Comparison of ENCODE assay signal across 10 cellular contexts in genomic region chr2:219274392-219274921, GRCh38. TPM values are rescaled to one million over a fixed set of nuclear protein-coding genes. Genes with fewer than 3 reads are reported as not detected.
DNase-seq lines count a peak whose midpoint lies in the region; ATAC-seq and TF ChIP-seq lines count a peak whose summit lies in the region.
"Had no signal": no experiment of that assay in that cellular context is flagged by ENCODE, and none has a peak within 500 bp of the region (broad histone marks: within the 10 kb centered on the region; RNA-seq: fewer than 3 reads in every experiment).

No MANE protein-coding gene starts in this region.

- in situ Hi-C loops in T47D (cut with HindIII; ENCODE audit: low pct_unique_long_range_greater_than_20kb, low sequenced_read_pairs) = no loop called here

- peaks cover 1% of the 10 kb centered on the region for H3K36me3 Mint-ChIP-seq in stimulated activated effector memory CD8-positive, alpha-beta T cell treated with anti-CD3 and anti-CD28 coated beads, Interleukin-12 subunit alpha, Interleukin-12 subunit beta, amount 100 ng/mL, for 72 hours
- no peaks in the 10 kb centered on the region for H3K36me3 Mint-ChIP-seq in activated CD8-positive, alpha-beta memory T cell treated with anti-CD3 and anti-CD28 coated beads, Interleukin-2, amount 10 ng/mL, durations not matched to agents 7 days and 5 days

- peaks cover 20% of the 10 kb centered on the region for H3K4me1 Mint-ChIP-seq in stimulated activated effector memory CD8-positive, alpha-beta T cell treated with anti-CD3 and anti-CD28 coated beads, Interleukin-12 subunit alpha, Interleukin-12 subunit beta, amount 100 ng/mL, for 72 hours
- H3K4me1 Mint-ChIP-seq in activated CD8-positive, alpha-beta memory T cell treated with anti-CD3 and anti-CD28 coated beads, Interleukin-2, amount 10 ng/mL, durations not matched to agents 7 days and 5 days = peaks cover 20% of the 10 kb centered on the region

- no peak overlapping the region for H3K4me3 Mint-ChIP-seq in stimulated activated effector memory CD8-positive, alpha-beta T cell treated with anti-CD3 and anti-CD28 coated beads, Interleukin-12 subunit alpha, Interleukin-12 subunit beta, amount 100 ng/mL, for 72 hours
- H3K4me3 Mint-ChIP-seq in activated CD8-positive, alpha-beta memory T cell treated with anti-CD3 and anti-CD28 coated beads, Interleukin-2, amount 10 ng/mL, durations not matched to agents 7 days and 5 days = no peak overlapping the region

- DNase-seq in cardiac muscle cell (ENCODE audit: low read depth in 1 of 2, low spot score in 1 of 2) = peak; percentile 64 to 75
- no peak for DNase-seq in cardiac septum (ENCODE audit: low spot score)
- DNase-seq in T47D (ENCODE audit: low read depth in 1 of 2, low spot score in 1 of 2) = peak; percentile 51 to 79
- DNase-seq in kidney tubule cell (ENCODE audit: low spot score) = peak; percentile 98
- peak; percentile 65 to 78 for DNase-seq in aorta
- DNase-seq in stimulated activated effector memory CD8-positive, alpha-beta T cell treated with anti-CD3 and anti-CD28 coated beads, Interleukin-12 subunit alpha, Interleukin-12 subunit beta, amount 100 ng/mL, for 72 hours (ENCODE audit: low spot score in 2 of 2) = no peak
- DNase-seq in activated CD4-positive, alpha-beta T cell treated with anti-CD3 and anti-CD28 coated beads for 4 hours = no peak
- DNase-seq in activated CD8-positive, alpha-beta memory T cell treated with anti-CD3 and anti-CD28 coated beads, Interleukin-2, amount 10 ng/mL, durations not matched to agents 7 days and 5 days = no peak
- DNase-seq: activated CD4-positive, alpha-beta T cell treated with anti-CD3 and anti-CD28 coated beads, Interleukin-2, amount 50 U/mL, for 1 hour; stimulated activated CD4-positive, alpha-beta T cell treated with anti-CD3 and anti-CD28 coated beads, Interleukin-1b, Interleukin-23, amount 100 ng/mL, for 48 hours had no signal

- CTCF ChIA-PET in activated CD8-positive, alpha-beta memory T cell treated with anti-CD3 and anti-CD28 coated beads, Interleukin-2, amount 10 ng/mL, durations not matched to agents 7 days and 5 days (lab: Charles Lee) = interaction anchor here (1.1 to 14.8 kb wide), 4 partner anchors 18 to 155 kb away, joined by 3 to 260 read pairs (median 4); partner anchors contain the start of gene NHEJ1

- H3K36me3 ChIP-seq in cardiac muscle cell (no peaks in the 10 kb centered on the region), aorta (ENCODE audit: control insufficient read depth in 1 of 2, insufficient read depth in 2 of 2, low read length in 1 of 2) (no peaks in the 10 kb centered on the region)

- H3K9me3 Mint-ChIP-seq in stimulated activated effector memory CD8-positive, alpha-beta T cell treated with anti-CD3 and anti-CD28 coated beads, Interleukin-12 subunit alpha, Interleukin-12 subunit beta, amount 100 ng/mL, for 72 hours = no peaks in the 10 kb centered on the region
- H3K9me3 Mint-ChIP-seq in activated CD8-positive, alpha-beta memory T cell treated with anti-CD3 and anti-CD28 coated beads, Interleukin-2, amount 10 ng/mL, durations not matched to agents 7 days and 5 days (ENCODE audit: low read depth) = no peaks in the 10 kb centered on the region

- H3K27me3 ChIP-seq in cardiac muscle cell = peaks cover 7% of the 10 kb centered on the region
- H3K27me3 ChIP-seq in aorta (ENCODE audit: control insufficient read depth in 1 of 2, insufficient read depth in 2 of 2, low read length in 1 of 2) = no peaks in the 10 kb centered on the region

- no peak for ATAC-seq in aorta (ENCODE audit: low FRiP score)
- ATAC-seq in stimulated activated effector memory CD8-positive, alpha-beta T cell treated with anti-CD3 and anti-CD28 coated beads, Interleukin-12 subunit alpha, Interleukin-12 subunit beta, amount 100 ng/mL, for 72 hours = no peak
- no peak for ATAC-seq in activated CD8-positive, alpha-beta memory T cell treated with anti-CD3 and anti-CD28 coated beads, Interleukin-2, amount 10 ng/mL, durations not matched to agents 7 days and 5 days

- H3K27ac ChIP-seq in cardiac muscle cell (peak overlapping the region; percentile 84), aorta (ENCODE audit: low read depth in 1 of 2, low read length in 2 of 2) (peak overlapping the region; percentile 93 to 96)

- H3K9me3 ChIP-seq in cardiac muscle cell (ENCODE audit: low read depth) = no peaks in the 10 kb centered on the region
- H3K9me3 ChIP-seq in aorta (ENCODE audit: control insufficient read depth, low read length) = no peaks in the 10 kb centered on the region

- no peak for TF ChIP-seq CTCF in cardiac muscle cell (IDR thresholded peaks at IDR 0.05; ENCODE audit: low read depth, low read length)

- H3K27ac Mint-ChIP-seq in stimulated activated effector memory CD8-positive, alpha-beta T cell treated with anti-CD3 and anti-CD28 coated beads, Interleukin-12 subunit alpha, Interleukin-12 subunit beta, amount 100 ng/mL, for 72 hours = no peak overlapping the region
- no peak overlapping the region for H3K27ac Mint-ChIP-seq in activated CD8-positive, alpha-beta memory T cell treated with anti-CD3 and anti-CD28 coated beads, Interleukin-2, amount 10 ng/mL, durations not matched to agents 7 days and 5 days

- intact Hi-C loops in cardiac septum (cut with DNase I) = no loop called here
- intact Hi-C loops in aorta (cut with DNase I) = no loop called here

- H3K4me3 ChIP-seq in cardiac muscle cell (no peak overlapping the region), aorta (ENCODE audit: low read length in 2 of 2) (no peak overlapping the region)

- peaks cover 2% of the 10 kb centered on the region for H3K27me3 Mint-ChIP-seq in activated CD8-positive, alpha-beta memory T cell treated with anti-CD3 and anti-CD28 coated beads, Interleukin-2, amount 10 ng/mL, durations not matched to agents 7 days and 5 days

- 1 to 7% methylated on average over 3 of the region's 3 CpGs for WGBS in aorta, 2 donors

- peaks cover 16% of the 10 kb centered on the region for H3K4me1 ChIP-seq in cardiac muscle cell (ENCODE audit: low read depth)
- H3K4me1 ChIP-seq in aorta (ENCODE audit: control insufficient read depth in 1 of 2, insufficient read depth in 2 of 2, low read length in 2 of 2) = peaks cover 0 to 4% of the 10 kb centered on the region in 2 donors

RNA-seq across cellular contexts. Expression of gene DNAJB2, which starts 4.7 kb away (rescaled TPM):
- total RNA-seq in cardiac muscle cell (182 and 223 TPM in 2 replicates), cardiac septum (78.0 TPM), aorta (10 to 100 TPM; 54.4 to 54.7 TPM)
- polyA plus RNA-seq in cardiac muscle cell (60.6 and 61.0 TPM in 2 replicates), aorta (10 to 100 TPM; 45.0 to 58.6 TPM)
- 10 to 100 TPM; 48.2 to 49.0 TPM for total RNA-seq in activated CD8-positive, alpha-beta memory T cell treated with anti-CD3 and anti-CD28 coated beads, Interleukin-2, amount 10 ng/mL, durations not matched to agents 7 days and 5 days

RNA-seq across cellular contexts. Expression of gene TUBA4A, which starts 20.7 kb away (rescaled TPM):
- total RNA-seq in cardiac muscle cell (1.6 and 2.6 TPM in 2 replicates), cardiac septum (164 TPM), aorta (10 to 100 TPM; 44.3 to 59.2 TPM)
- polyA plus RNA-seq in cardiac muscle cell (2.3 and 6.5 TPM in 2 replicates), aorta (10 to 100 TPM; 20.3 to 48.3 TPM)
- total RNA-seq in activated CD8-positive, alpha-beta memory T cell treated with anti-CD3 and anti-CD28 coated beads, Interleukin-2, amount 10 ng/mL, durations not matched to agents 7 days and 5 days = 100 to 1,000 TPM; 244 to 337 TPM

RNA-seq across cellular contexts. Expression of gene TUBA4B, which starts 21.4 kb away (rescaled TPM):
- total RNA-seq in cardiac muscle cell (not detected in 2 replicates), cardiac septum (not detected), aorta (not detected)
- polyA plus RNA-seq in cardiac muscle cell (not detected in 2 replicates), aorta (under 1 TPM in 1 of 2 donors, not detected in 1; 0.28 TPM)
- not detected for total RNA-seq in activated CD8-positive, alpha-beta memory T cell treated with anti-CD3 and anti-CD28 coated beads, Interleukin-2, amount 10 ng/mL, durations not matched to agents 7 days and 5 days

RNA-seq across cellular contexts. Expression of gene STK16, which starts 29.2 kb away (rescaled TPM):
- 28.5 and 31.6 TPM in 2 replicates for total RNA-seq in cardiac muscle cell
- polyA plus RNA-seq in cardiac muscle cell = 12.1 and 15.8 TPM in 2 replicates
- 16.3 TPM for total RNA-seq in cardiac septum
- total RNA-seq in aorta = 10 to 100 TPM; 19.7 to 22.6 TPM
- polyA plus RNA-seq in aorta = 10 to 100 TPM; 26.8 to 37.2 TPM
- total RNA-seq in activated CD8-positive, alpha-beta memory T cell treated with anti-CD3 and anti-CD28 coated beads, Interleukin-2, amount 10 ng/mL, durations not matched to agents 7 days and 5 days = 10 to 100 TPM; 37.3 to 41.7 TPM

RNA-seq across cellular contexts. Expression of gene GLB1L, which starts 29.2 kb away (rescaled TPM):
- total RNA-seq in cardiac muscle cell (10.4 TPM in 2 replicates), cardiac septum (2.0 TPM), aorta (1 to 10 TPM; 2.9 to 7.1 TPM)
- polyA plus RNA-seq in cardiac muscle cell (3.3 and 12.0 TPM in 2 replicates), aorta (1 to 10 TPM; 2.7 to 3.8 TPM)
- total RNA-seq in activated CD8-positive, alpha-beta memory T cell treated with anti-CD3 and anti-CD28 coated beads, Interleukin-2, amount 10 ng/mL, durations not matched to agents 7 days and 5 days = 1 to 10 TPM; 4.3 to 4.9 TPM

Comparison
In these comparisons a context has a peak if more than half of its experiments do, and no peak if none do; other contexts are left out.
1. DNase-seq: peak in cardiac muscle cell (2 of 2), T47D (2 of 2), kidney tubule cell (single experiment) and aorta (2 of 2); none in cardiac septum (single experiment), stimulated activated effector memory CD8-positive, alpha-beta T cell treated with anti-CD3 and anti-CD28 coated beads, Interleukin-12 subunit alpha, Interleukin-12 subunit beta, amount 100 ng/mL, for 72 hours (0 of 2), activated CD4-positive, alpha-beta T cell treated with anti-CD3 and anti-CD28 coated beads for 4 hours (0 of 2) and activated CD8-positive, alpha-beta memory T cell treated with anti-CD3 and anti-CD28 coated beads, Interleukin-2, amount 10 ng/mL, durations not matched to agents 7 days and 5 days (single experiment).
2. RNA of gene TUBA4A, which starts 20.7 kb away (total RNA-seq): 244 to 337 TPM in activated CD8-positive, alpha-beta memory T cell treated with anti-CD3 and anti-CD28 coated beads, Interleukin-2, amount 10 ng/mL, durations not matched to agents 7 days and 5 days, 164 TPM in cardiac septum (single experiment) and 44.3 to 59.2 TPM in aorta; 1.6 to 2.6 TPM in cardiac muscle cell; every median in the first group is over 10 times any median in the second.